Comparison of ENCODE assay signal across 9 cellular contexts in genomic region chr11:117877120-117877784, GRCh38. TPM values are rescaled to one million over a fixed set of nuclear protein-coding genes. Genes with fewer than 3 reads are reported as not detected.
DNase-seq lines count a peak whose midpoint lies in the region; ATAC-seq and TF ChIP-seq lines count a peak whose summit lies in the region.
"Had no signal": no experiment of that assay in that cellular context is flagged by ENCODE, and none has a peak within 500 bp of the region (broad histone marks: within the 10 kb centered on the region; RNA-seq: fewer than 3 reads in every experiment).

No MANE protein-coding gene starts in this region.

- H3K9ac ChIP-seq in mucosa of stomach (ENCODE audit: low read length): peak overlapping the region; percentile 17

- H3K9me3 Mint-ChIP-seq in activated naive CD4-positive, alpha-beta T cell treated with anti-CD3 and anti-CD28 coated beads, Interleukin-2, amount 50 U/mL, for 24 hours: no peaks in the 10 kb centered on the region
- no peaks in the 10 kb centered on the region for H3K9me3 Mint-ChIP-seq in activated naive CD4-positive, alpha-beta T cell treated with anti-CD3 and anti-CD28 coated beads, Interleukin-2, amount 10 ng/mL, durations not matched to agents 7 days and 5 days

- H3K4me3 Mint-ChIP-seq in activated naive CD4-positive, alpha-beta T cell treated with anti-CD3 and anti-CD28 coated beads, Interleukin-2, amount 50 U/mL, for 24 hours: peak overlapping the region; percentile 72
- H3K4me3 Mint-ChIP-seq in activated naive CD4-positive, alpha-beta T cell treated with anti-CD3 and anti-CD28 coated beads, Interleukin-2, amount 10 ng/mL, durations not matched to agents 7 days and 5 days: no peak overlapping the region

- H3K27ac ChIP-seq in coronary artery (peak overlapping the region in 1 of 2 donors; percentile 61), uterus (peak overlapping the region; percentile 85 to 89)

- H3K4me1 ChIP-seq in mucosa of stomach (ENCODE audit: control insufficient read depth, insufficient read depth, low read length): peaks cover 8% of the 10 kb centered on the region
- peaks cover 9 to 15% of the 10 kb centered on the region in 2 donors for H3K4me1 ChIP-seq in uterus

- DNase-seq in activated naive CD4-positive, alpha-beta T cell treated with anti-CD3 and anti-CD28 coated beads, Interleukin-2, amount 10 ng/mL, durations not matched to agents 7 days and 5 days: no peak
- DNase-seq in coronary artery (ENCODE audit: low spot score) (peak; percentile 65), uterus (peak in 1 of 2 donors; percentile 51), kidney tubule cell (ENCODE audit: low spot score) (no peak), SIG-M5 treated with dmso at 0.1 percent for 504 hours (lab: John Stamatoyannopoulos, UW; ENCODE audit: unreplicated experiment) (no peak)

- H3K36me3 Mint-ChIP-seq in activated naive CD4-positive, alpha-beta T cell treated with anti-CD3 and anti-CD28 coated beads, Interleukin-2, amount 50 U/mL, for 24 hours: peaks cover 2% of the 10 kb centered on the region
- no peaks in the 10 kb centered on the region for H3K36me3 Mint-ChIP-seq in activated naive CD4-positive, alpha-beta T cell treated with anti-CD3 and anti-CD28 coated beads, Interleukin-2, amount 10 ng/mL, durations not matched to agents 7 days and 5 days

- no peaks in the 10 kb centered on the region for H3K9me3 ChIP-seq in mucosa of stomach (ENCODE audit: control insufficient read depth, low read length)
- H3K9me3 ChIP-seq in uterus: no peaks in the 10 kb centered on the region

- TF ChIP-seq CTCF in coronary artery (IDR thresholded peaks at IDR 0.05): no peak
- TF ChIP-seq CTCF in uterus (IDR thresholded peaks at IDR 0.05): no peak

- H3K4me1 Mint-ChIP-seq in activated naive CD4-positive, alpha-beta T cell treated with anti-CD3 and anti-CD28 coated beads, Interleukin-2, amount 50 U/mL, for 24 hours: peaks cover 24% of the 10 kb centered on the region
- peaks cover 34% of the 10 kb centered on the region for H3K4me1 Mint-ChIP-seq in activated naive CD4-positive, alpha-beta T cell treated with anti-CD3 and anti-CD28 coated beads, Interleukin-2, amount 10 ng/mL, durations not matched to agents 7 days and 5 days

- peak overlapping the region; percentile 74 for H3K4me3 ChIP-seq in coronary artery
- no peak overlapping the region for H3K4me3 ChIP-seq in mucosa of stomach (ENCODE audit: low read length)
- peak overlapping the region; percentile 74 to 83 for H3K4me3 ChIP-seq in uterus

- no peak for TF ChIP-seq POLR2A in uterus (IDR thresholded peaks at IDR 0.05)

- no peak overlapping the region for H3K27ac Mint-ChIP-seq in activated naive CD4-positive, alpha-beta T cell treated with anti-CD3 and anti-CD28 coated beads, Interleukin-2, amount 50 U/mL, for 24 hours
- no peak overlapping the region for H3K27ac Mint-ChIP-seq in activated naive CD4-positive, alpha-beta T cell treated with anti-CD3 and anti-CD28 coated beads, Interleukin-2, amount 10 ng/mL, durations not matched to agents 7 days and 5 days

- CTCF ChIA-PET in activated naive CD4-positive, alpha-beta T cell treated with anti-CD3 and anti-CD28 coated beads, Interleukin-2, amount 10 ng/mL, durations not matched to agents 7 days and 5 days (lab: Charles Lee): interaction anchor here (1.5 kb wide), 2 partner anchors 54 to 70 kb away, joined by 3 to 4 read pairs; no protein-coding TSS in a partner anchor

- H3K27me3 ChIP-seq in mucosa of stomach (ENCODE audit: control insufficient read depth, insufficient read depth, low read length) (peaks cover 86% of the 10 kb centered on the region), uterus (no peaks in the 10 kb centered on the region)

- ATAC-seq in GM18502 (IDR thresholded peaks at IDR 0.05; ENCODE audit: poor library complexity, unreplicated experiment): no peak

- H3K27me3 Mint-ChIP-seq in activated naive CD4-positive, alpha-beta T cell treated with anti-CD3 and anti-CD28 coated beads, Interleukin-2, amount 50 U/mL, for 24 hours: peaks cover 32% of the 10 kb centered on the region
- peaks cover 99% of the 10 kb centered on the region for H3K27me3 Mint-ChIP-seq in activated naive CD4-positive, alpha-beta T cell treated with anti-CD3 and anti-CD28 coated beads, Interleukin-2, amount 10 ng/mL, durations not matched to agents 7 days and 5 days

- H3K36me3 ChIP-seq in mucosa of stomach (ENCODE audit: control insufficient read depth, insufficient read depth, low read length): no peaks in the 10 kb centered on the region
- no peaks in the 10 kb centered on the region for H3K36me3 ChIP-seq in uterus

- intact Hi-C loops in uterus (cut with DNase I; ENCODE audit: low total_unique reads): no loop called here

RNA-seq across cellular contexts. Expression of gene FXYD6, which starts 0.8 kb away (rescaled TPM):
- total RNA-seq in uterus: 100 to 1,000 TPM in 3 of 4 donors, 10 to 100 TPM in 1; 85.3 to 307 (median 192) TPM
- total RNA-seq: bronchial epithelial cell had no signal

RNA-seq across cellular contexts. Expression of gene TMPRSS13, which starts 52.0 kb away (rescaled TPM):
- total RNA-seq in uterus: under 1 TPM in 3 of 4 donors, not detected in 1; 0.15 to 0.90 (median 0.51) TPM

RNA-seq across cellular contexts. Expression of gene FXYD2, which starts 52.7 kb away (rescaled TPM):
- total RNA-seq in uterus: 10 to 100 TPM in 1 of 4 donors, 1 to 10 TPM in 3; 2.1 to 36.4 (median 6.2) TPM
- total RNA-seq: bronchial epithelial cell had no signal
